25 cellular contexts compared by ENCODE assay signal in genomic region chr2:241752689-241753276, GRCh38. TPM values are rescaled to one million over a fixed set of nuclear protein-coding genes. Genes with fewer than 3 reads are reported as not detected.
DNase-seq lines count a peak whose midpoint lies in the region; ATAC-seq and TF ChIP-seq lines count a peak whose summit lies in the region.
"Had no signal": no experiment of that assay in that cellular context is flagged by ENCODE, and none has a peak within 500 bp of the region (broad histone marks: within the 10 kb centered on the region; RNA-seq: fewer than 3 reads in every experiment).

No MANE protein-coding gene starts in this region.

- intact Hi-C loops in left ventricle myocardium superior (cut with micrococcal nuclease) = no loop called here
- intact Hi-C loops in left ventricle myocardium inferior (cut with micrococcal nuclease) = no loop called here
- intact Hi-C loops in IMR-90 (cut with micrococcal nuclease) = no loop called here

- H3K9me3 ChIP-seq in left ventricle myocardium inferior (replicated peaks) (no peaks in the 10 kb centered on the region), IMR-90 (ENCODE audit: control insufficient read depth, insufficient read depth, low read length) (no peaks in the 10 kb centered on the region), BE2C (no peaks in the 10 kb centered on the region)
- H3K9me3 ChIP-seq: SJSA1 had no signal

- no peaks in the 10 kb centered on the region for H3K79me1 ChIP-seq in IMR-90 (ENCODE audit: low read depth in 1 of 2, low read length in 2 of 2)

- DNase-seq in left ventricle myocardium superior (peak; percentile 10), left ventricle myocardium inferior (no peak), IMR-90 (no peak), anterior cingulate cortex (lab: John Stamatoyannopoulos, UW) (no peak), Ammon's horn (ENCODE audit: low spot score) (no peak), BE2C (no peak)
- DNase-seq: CD8-positive, alpha-beta memory T cell; DMS 273 treated with DMSO at 0.1 percent for 48 hours; DMS79; EL; GDM1; KG1; MM.1S; NCI-H2029 treated with DMSO at 0.1 percent for 48 hours; NCI-H446 treated with DMSO at 0.1 percent for 48 hours; NCI-H526; NCI-H82; NK-92 treated with Interleukin-12 subunit alpha and Interleukin-12 subunit beta, amount 100 ng/mL, for 24 hours; PC-3; Right ventricle myocardium superior had no signal

- H3K18ac ChIP-seq in IMR-90 (ENCODE audit: low read depth, low read length) = no peak overlapping the region

- H3K27ac ChIP-seq in left ventricle myocardium inferior (replicated peaks) (no peak overlapping the region), IMR-90 (ENCODE audit: insufficient read depth, low read length) (no peak overlapping the region)
- H3K27ac ChIP-seq: SJSA1 had no signal

- H2AK9ac ChIP-seq in IMR-90 (replicated peaks; ENCODE audit: low read depth, low read length, poor library complexity) = peak overlapping the region; percentile 28

- no peak overlapping the region for H3K4me2 ChIP-seq in IMR-90 (ENCODE audit: low read depth, low read length)

- TF ChIP-seq RAD21 in IMR-90 (IDR thresholded peaks at IDR 0.05; ENCODE audit: low read length) = no peak

- no peak overlapping the region for H3K56ac ChIP-seq in IMR-90 (ENCODE audit: extremely low read depth, insufficient read depth, low read length)

- no peak overlapping the region for H2BK20ac ChIP-seq in IMR-90 (ENCODE audit: low read depth, low read length)

- no peak overlapping the region for H4K5ac ChIP-seq in IMR-90 (ENCODE audit: low read depth, low read length)

- TF ChIP-seq CTCF in left ventricle myocardium inferior (IDR thresholded peaks at IDR 0.05; ENCODE audit: borderline replicate concordance) (no peak), IMR-90 (conservative IDR thresholded peaks at IDR 0.05; ENCODE audit: low read depth, low read length) (no peak), BE2C (IDR thresholded peaks at IDR 0.05; ENCODE audit: low read depth, low read length) (no peak)

- H2AFZ ChIP-seq in IMR-90 (replicated peaks; ENCODE audit: low read length, poor library complexity) = peak overlapping the region; percentile 33

- no peak overlapping the region for H3K4ac ChIP-seq in IMR-90 (ENCODE audit: low read depth, low read length)

- ATAC-seq in left ventricle myocardium superior (no peak), IMR-90 (ENCODE audit: low read depth) (no peak), esophagus mucosa (peak; percentile 17)
- ATAC-seq: GM12878, PC-3 had no signal

- no peak overlapping the region for H2BK15ac ChIP-seq in IMR-90 (ENCODE audit: low read depth, low read length)

- no peak overlapping the region for H3K14ac ChIP-seq in IMR-90 (replicated peaks; ENCODE audit: low read depth, low read length)

- no peak overlapping the region for H3K9ac ChIP-seq in IMR-90 (ENCODE audit: low read depth, low read length)

- H2BK5ac ChIP-seq in IMR-90 (ENCODE audit: low read depth, low read length, poor library complexity, severe bottlenecking) = no peak overlapping the region

- dilution Hi-C loops in IMR-90 (cut with HindIII; ENCODE audit: low sequenced_read_pairs, unreplicated experiment) = no loop called here

- no peak overlapping the region for H2BK120ac ChIP-seq in IMR-90 (ENCODE audit: low read depth, low read length)

- H2AK5ac ChIP-seq in IMR-90 (ENCODE audit: low read depth, low read length) = no peak overlapping the region

- CTCF ChIA-PET in IMR-90 (lab: Yijun Ruan, JAX) = no interaction called here

- no peaks in the 10 kb centered on the region for H3K9me1 ChIP-seq in IMR-90 (ENCODE audit: insufficient read depth, low read length)

- in situ Hi-C loops in IMR-90 (cut with MboI; ENCODE audit: low sequenced_read_pairs) = no loop called here

- no TSS peak for BruUV-seq in IMR-90 (replicated peaks; lab: Mats Ljungman, UMichigan)

- peaks cover 12% of the 10 kb centered on the region for H3K4me1 ChIP-seq in left ventricle myocardium inferior
- H3K4me1 ChIP-seq in IMR-90 (ENCODE audit: control insufficient read depth, insufficient read depth, low read length) = no peaks in the 10 kb centered on the region
- H3K4me1 ChIP-seq in BE2C = no peaks in the 10 kb centered on the region
- H3K4me1 ChIP-seq: SJSA1 had no signal

- peaks cover 30% of the 10 kb centered on the region for H3K36me3 ChIP-seq in left ventricle myocardium inferior
- H3K36me3 ChIP-seq in IMR-90 (ENCODE audit: control insufficient read depth, insufficient read depth, low read length) = peaks cover 46% of the 10 kb centered on the region
- H3K36me3 ChIP-seq in BE2C = peaks cover 41% of the 10 kb centered on the region

- 95% methylated on average over 9 of the region's 21 CpGs; no CpG with 5 or more reads in 1 of the 2 experiments for WGBS in IMR-90 (ENCODE audit: extremely low coverage in 2 of 2, insufficient read length in 1 of 2), 2 experiments

- no peak overlapping the region for H3K23ac ChIP-seq in IMR-90 (ENCODE audit: low read depth, low read length)

- no peak overlapping the region for H4K91ac ChIP-seq in IMR-90 (ENCODE audit: insufficient read depth, low read depth, low read length)

- no peak for TF ChIP-seq POLR2A in IMR-90 (IDR thresholded peaks at IDR 0.05; ENCODE audit: low read depth, low read length)

- H4K8ac ChIP-seq in IMR-90 (ENCODE audit: low read depth in 2 of 2, low read length in 2 of 2) = no peak overlapping the region

- H3K27me3 ChIP-seq in left ventricle myocardium inferior (ENCODE audit: low read depth) (no peaks in the 10 kb centered on the region), IMR-90 (ENCODE audit: control insufficient read depth, insufficient read depth, low read length) (no peaks in the 10 kb centered on the region), BE2C (no peaks in the 10 kb centered on the region)
- H3K27me3 ChIP-seq: SJSA1 had no signal

- H4K20me1 ChIP-seq in IMR-90 (ENCODE audit: insufficient read depth, low read length) = no peaks in the 10 kb centered on the region; the same call in 1 of the 2 replicates

- H3K4me3 ChIP-seq in left ventricle myocardium inferior (no peak overlapping the region), IMR-90 (ENCODE audit: insufficient read depth, low read depth, low read length) (no peak overlapping the region), BE2C (ENCODE audit: low read depth, low read length) (no peak overlapping the region)
- H3K4me3 ChIP-seq: GM12878, SJSA1 had no signal

- POLR2A ChIA-PET in IMR-90 (lab: Charles Lee; ENCODE audit: unreplicated experiment) = no interaction called here

TF ChIP-seq in IMR-90, 13 proteins besides CTCF, POLR2A, EP300 and RAD21:
- TF ChIP-seq MAFK (IDR thresholded peaks at IDR 0.05; ENCODE audit: low read depth, low read length) = no peak
- TF ChIP-seq RFX5 (IDR thresholded peaks at IDR 0.05; ENCODE audit: low read depth, low read length) = no peak
- TF ChIP-seq SMC3 (IDR thresholded peaks at IDR 0.05; ENCODE audit: low read depth, low read length) = no peak
TF ChIP-seq in IMR-90: peak in this region for 0.

RNA-seq across cellular contexts. Expression of gene D2HGDH, which starts 18.4 kb away (rescaled TPM):
- total RNA-seq in left ventricle myocardium superior = 19.2 TPM
- total RNA-seq in left ventricle myocardium inferior = 17.8 TPM
- 6.3 and 8.3 TPM in 2 replicates for total RNA-seq in IMR-90 (2012; rRNA removed)
- polyA plus RNA-seq in IMR-90 (2012; rRNA removed) = 22.1 and 23.0 TPM in 2 replicates
- polyA plus RNA-seq in IMR-90 (2012; cell fraction: cytosol; rRNA removed) = 18.3 and 27.2 TPM in 2 replicates
- 193 and 430 TPM in 2 replicates for polyA plus RNA-seq in IMR-90 (2012; cell fraction: nucleus; rRNA removed; ENCODE audit: low replicate concordance)
- 20.1 TPM for total RNA-seq in esophagus mucosa
- 42.2 TPM for polyA plus RNA-seq in BE2C (2012; ENCODE audit: insufficient read depth, insufficient read length, low read depth)

RNA-seq across cellular contexts. Expression of gene GAL3ST2, which starts 23.8 kb away (rescaled TPM):
- not detected for total RNA-seq in left ventricle myocardium superior
- total RNA-seq in left ventricle myocardium inferior = not detected
- not detected in 2 replicates for total RNA-seq in IMR-90 (2012; rRNA removed)
- 0.07 TPM in 1 of 2 replicates, not detected in the other for polyA plus RNA-seq in IMR-90 (2012; rRNA removed)
- polyA plus RNA-seq in IMR-90 (2012; cell fraction: cytosol; rRNA removed) = 0.10 TPM in 1 of 2 replicates, not detected in the other
- polyA plus RNA-seq in IMR-90 (2012; cell fraction: nucleus; rRNA removed; ENCODE audit: low replicate concordance) = 0.26 and 0.51 TPM in 2 replicates
- total RNA-seq in esophagus mucosa = not detected
- 4.8 TPM for polyA plus RNA-seq in BE2C (2012; ENCODE audit: insufficient read depth, insufficient read length, low read depth)
- total RNA-seq: PC-3, Right ventricle myocardium superior, SJSA1 had no signal
- polyA plus RNA-seq: AG04450; CD14-positive monocyte; CD8-positive, alpha-beta memory T cell had no signal

RNA-seq across cellular contexts. Expression of gene ING5, which starts 50.9 kb away (rescaled TPM):
- total RNA-seq in left ventricle myocardium superior = 16.0 TPM
- 20.0 TPM for total RNA-seq in left ventricle myocardium inferior
- total RNA-seq in IMR-90 (2012; rRNA removed) = 16.7 and 38.9 TPM in 2 replicates
- 36.1 and 36.5 TPM in 2 replicates for polyA plus RNA-seq in IMR-90 (2012; rRNA removed)
- polyA plus RNA-seq in IMR-90 (2012; cell fraction: cytosol; rRNA removed) = 28.4 and 31.1 TPM in 2 replicates
- polyA plus RNA-seq in IMR-90 (2012; cell fraction: nucleus; rRNA removed; ENCODE audit: low replicate concordance) = 107 and 146 TPM in 2 replicates
- 16.5 TPM for total RNA-seq in esophagus mucosa
- polyA plus RNA-seq in BE2C (2012; ENCODE audit: insufficient read depth, insufficient read length, low read depth) = 58.2 TPM

RNA-seq across cellular contexts. Expression of gene NEU4, which starts 56.2 kb away (rescaled TPM):
- total RNA-seq in left ventricle myocardium superior (0.52 TPM), left ventricle myocardium inferior (not detected), IMR-90 (2012; rRNA removed) (not detected in 2 replicates), esophagus mucosa (not detected)
- not detected in 2 replicates for polyA plus RNA-seq in IMR-90 (2012; rRNA removed)
- not detected in 2 replicates for polyA plus RNA-seq in IMR-90 (2012; cell fraction: cytosol; rRNA removed)
- 0.07 TPM in 2 replicates for polyA plus RNA-seq in IMR-90 (2012; cell fraction: nucleus; rRNA removed; ENCODE audit: low replicate concordance)
- polyA plus RNA-seq in BE2C (2012; ENCODE audit: insufficient read depth, insufficient read length, low read depth) = 8.5 TPM
- total RNA-seq: CD8-positive, alpha-beta memory T cell; PC-3; Right ventricle myocardium superior; SJSA1 had no signal
- polyA plus RNA-seq: AG04450; CD8-positive, alpha-beta memory T cell had no signal
